Comparison of ENCODE assay signal across 1 cellular context in the genomic region with DNA sequence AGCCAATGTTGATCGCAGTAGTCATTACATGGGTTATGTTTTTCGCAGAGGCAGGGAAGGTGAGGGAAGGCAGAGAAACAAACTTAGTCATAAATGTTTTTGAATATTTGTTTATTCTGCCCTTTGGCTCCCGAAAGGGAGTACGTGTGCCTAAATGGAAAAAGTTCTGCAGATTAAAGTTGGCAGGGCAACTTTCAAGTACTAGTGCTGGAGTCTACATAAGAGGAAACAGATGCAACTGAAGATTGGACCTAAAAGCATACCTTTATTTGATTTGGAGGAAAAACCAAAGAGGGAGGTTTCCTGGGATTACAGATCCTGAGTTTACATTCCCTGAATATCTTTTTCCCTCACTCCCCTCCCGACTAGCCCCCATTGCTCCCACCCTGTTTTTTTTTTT.
TF ChIP-seq lines count a peak whose summit lies in the region.

No MANE protein-coding gene starts in this region.

TF ChIP-seq in WTC11, 78 proteins besides CTCF, POLR2A, EP300 and RAD21:
- TF ChIP-seq, protein P1, sequence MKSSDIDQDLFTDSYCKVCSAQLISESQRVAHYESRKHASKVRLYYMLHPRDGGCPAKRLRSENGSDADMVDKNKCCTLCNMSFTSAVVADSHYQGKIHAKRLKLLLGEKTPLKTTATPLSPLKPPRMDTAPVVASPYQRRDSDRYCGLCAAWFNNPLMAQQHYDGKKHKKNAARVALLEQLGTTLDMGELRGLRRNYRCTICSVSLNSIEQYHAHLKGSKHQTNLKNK (CRISPR knock-in tag; IDR thresholded peaks at IDR 0.05): no peak
- TF ChIP-seq GTF2I (CRISPR knock-in tag; conservative IDR thresholded peaks at IDR 0.05): no peak
- TF ChIP-seq, protein P2, sequence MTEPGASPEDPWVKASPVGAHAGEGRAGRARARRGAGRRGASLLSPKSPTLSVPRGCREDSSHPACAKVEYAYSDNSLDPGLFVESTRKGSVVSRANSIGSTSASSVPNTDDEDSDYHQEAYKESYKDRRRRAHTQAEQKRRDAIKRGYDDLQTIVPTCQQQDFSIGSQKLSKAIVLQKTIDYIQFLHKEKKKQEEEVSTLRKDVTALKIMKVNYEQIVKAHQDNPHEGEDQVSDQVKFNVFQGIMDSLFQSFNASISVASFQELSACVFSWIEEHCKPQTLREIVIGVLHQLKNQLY (CRISPR knock-in tag; IDR thresholded peaks at IDR 0.05): no peak
- TF ChIP-seq GABPB1 (CRISPR knock-in tag; IDR thresholded peaks at IDR 0.05): no peak
- TF ChIP-seq ZNF423 (CRISPR knock-in tag; IDR thresholded peaks at IDR 0.05): no peak
- TF ChIP-seq TP53 (CRISPR knock-in tag; IDR thresholded peaks at IDR 0.05): no peak
- TF ChIP-seq ETV6 (CRISPR knock-in tag; IDR thresholded peaks at IDR 0.05): no peak
- no peak for TF ChIP-seq PRRX2 (CRISPR knock-in tag; IDR thresholded peaks at IDR 0.05)
- TF ChIP-seq PREB (CRISPR knock-in tag; IDR thresholded peaks at IDR 0.05; ENCODE audit: borderline replicate concordance): no peak
- TF ChIP-seq NFE2L1 (CRISPR knock-in tag; IDR thresholded peaks at IDR 0.05): no peak
- no peak for TF ChIP-seq ZBTB21 (CRISPR knock-in tag; IDR thresholded peaks at IDR 0.05; ENCODE audit: borderline replicate concordance)
- no peak for TF ChIP-seq ZNF219 (CRISPR knock-in tag; IDR thresholded peaks at IDR 0.05; ENCODE audit: borderline replicate concordance)
- no peak for TF ChIP-seq USF1 (CRISPR knock-in tag; IDR thresholded peaks at IDR 0.05)
